2 cellular contexts compared by ENCODE assay signal in the genomic region with DNA sequence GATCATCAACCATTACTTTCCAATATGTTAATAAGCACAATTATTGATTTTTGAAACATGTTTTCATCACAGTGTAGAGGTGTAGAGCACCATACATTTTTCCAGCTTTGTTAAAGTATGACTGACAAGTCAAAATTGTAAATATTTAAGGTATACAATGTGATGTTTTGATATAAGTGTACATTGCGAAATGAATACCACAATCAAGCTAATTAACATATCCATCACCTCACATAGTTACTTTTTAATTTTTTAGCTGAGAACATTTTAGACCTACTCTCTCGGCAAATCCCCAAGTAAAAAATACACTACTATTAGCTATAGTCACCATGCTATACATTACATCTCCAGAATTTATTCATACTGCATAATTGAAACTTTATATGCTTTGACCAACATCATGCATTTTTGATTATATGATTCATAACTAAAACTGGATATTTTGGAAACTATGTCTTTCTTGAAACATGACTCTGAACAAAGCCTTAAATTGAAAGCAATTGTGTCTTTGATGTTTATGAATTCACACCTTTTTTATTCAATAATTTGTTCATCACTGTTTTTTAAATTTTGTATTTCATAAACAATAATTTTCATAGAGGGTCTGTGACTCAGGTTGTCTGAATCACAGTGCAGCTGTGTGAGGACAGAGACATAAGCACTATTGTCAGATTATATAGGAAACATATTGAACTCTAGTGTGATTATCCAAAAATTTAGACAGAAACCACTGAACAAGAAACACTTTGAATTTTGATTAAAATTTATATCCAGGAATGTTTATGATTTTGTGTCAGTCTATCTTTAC.
TF ChIP-seq lines count a peak whose summit lies in the region.

No MANE protein-coding gene starts in this region.

TF ChIP-seq in SK-N-SH treated with all-trans-retinoic acid at 6 μM for 48 hours, 23 proteins besides CTCF, POLR2A, EP300 and RAD21 (continued from another document):
- TF ChIP-seq, protein P1, sequence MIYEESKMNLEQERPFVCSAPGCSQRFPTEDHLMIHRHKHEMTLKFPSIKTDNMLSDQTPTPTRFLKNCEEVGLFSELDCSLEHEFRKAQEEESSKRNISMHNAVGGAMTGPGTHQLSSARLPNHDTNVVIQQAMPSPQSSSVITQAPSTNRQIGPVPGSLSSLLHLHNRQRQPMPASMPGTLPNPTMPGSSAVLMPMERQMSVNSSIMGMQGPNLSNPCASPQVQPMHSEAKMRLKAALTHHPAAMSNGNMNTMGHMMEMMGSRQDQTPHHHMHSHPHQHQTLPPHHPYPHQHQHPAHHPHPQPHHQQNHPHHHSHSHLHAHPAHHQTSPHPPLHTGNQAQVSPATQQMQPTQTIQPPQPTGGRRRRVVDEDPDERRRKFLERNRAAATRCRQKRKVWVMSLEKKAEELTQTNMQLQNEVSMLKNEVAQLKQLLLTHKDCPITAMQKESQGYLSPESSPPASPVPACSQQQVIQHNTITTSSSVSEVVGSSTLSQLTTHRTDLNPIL (CRISPR knock-in tag; IDR thresholded peaks at IDR 0.05; ENCODE audit: low read depth) = no peak

TF ChIP-seq in GM23338, 12 proteins besides CTCF, POLR2A, EP300 and RAD21 (continued from another document):
- TF ChIP-seq, protein P2, sequence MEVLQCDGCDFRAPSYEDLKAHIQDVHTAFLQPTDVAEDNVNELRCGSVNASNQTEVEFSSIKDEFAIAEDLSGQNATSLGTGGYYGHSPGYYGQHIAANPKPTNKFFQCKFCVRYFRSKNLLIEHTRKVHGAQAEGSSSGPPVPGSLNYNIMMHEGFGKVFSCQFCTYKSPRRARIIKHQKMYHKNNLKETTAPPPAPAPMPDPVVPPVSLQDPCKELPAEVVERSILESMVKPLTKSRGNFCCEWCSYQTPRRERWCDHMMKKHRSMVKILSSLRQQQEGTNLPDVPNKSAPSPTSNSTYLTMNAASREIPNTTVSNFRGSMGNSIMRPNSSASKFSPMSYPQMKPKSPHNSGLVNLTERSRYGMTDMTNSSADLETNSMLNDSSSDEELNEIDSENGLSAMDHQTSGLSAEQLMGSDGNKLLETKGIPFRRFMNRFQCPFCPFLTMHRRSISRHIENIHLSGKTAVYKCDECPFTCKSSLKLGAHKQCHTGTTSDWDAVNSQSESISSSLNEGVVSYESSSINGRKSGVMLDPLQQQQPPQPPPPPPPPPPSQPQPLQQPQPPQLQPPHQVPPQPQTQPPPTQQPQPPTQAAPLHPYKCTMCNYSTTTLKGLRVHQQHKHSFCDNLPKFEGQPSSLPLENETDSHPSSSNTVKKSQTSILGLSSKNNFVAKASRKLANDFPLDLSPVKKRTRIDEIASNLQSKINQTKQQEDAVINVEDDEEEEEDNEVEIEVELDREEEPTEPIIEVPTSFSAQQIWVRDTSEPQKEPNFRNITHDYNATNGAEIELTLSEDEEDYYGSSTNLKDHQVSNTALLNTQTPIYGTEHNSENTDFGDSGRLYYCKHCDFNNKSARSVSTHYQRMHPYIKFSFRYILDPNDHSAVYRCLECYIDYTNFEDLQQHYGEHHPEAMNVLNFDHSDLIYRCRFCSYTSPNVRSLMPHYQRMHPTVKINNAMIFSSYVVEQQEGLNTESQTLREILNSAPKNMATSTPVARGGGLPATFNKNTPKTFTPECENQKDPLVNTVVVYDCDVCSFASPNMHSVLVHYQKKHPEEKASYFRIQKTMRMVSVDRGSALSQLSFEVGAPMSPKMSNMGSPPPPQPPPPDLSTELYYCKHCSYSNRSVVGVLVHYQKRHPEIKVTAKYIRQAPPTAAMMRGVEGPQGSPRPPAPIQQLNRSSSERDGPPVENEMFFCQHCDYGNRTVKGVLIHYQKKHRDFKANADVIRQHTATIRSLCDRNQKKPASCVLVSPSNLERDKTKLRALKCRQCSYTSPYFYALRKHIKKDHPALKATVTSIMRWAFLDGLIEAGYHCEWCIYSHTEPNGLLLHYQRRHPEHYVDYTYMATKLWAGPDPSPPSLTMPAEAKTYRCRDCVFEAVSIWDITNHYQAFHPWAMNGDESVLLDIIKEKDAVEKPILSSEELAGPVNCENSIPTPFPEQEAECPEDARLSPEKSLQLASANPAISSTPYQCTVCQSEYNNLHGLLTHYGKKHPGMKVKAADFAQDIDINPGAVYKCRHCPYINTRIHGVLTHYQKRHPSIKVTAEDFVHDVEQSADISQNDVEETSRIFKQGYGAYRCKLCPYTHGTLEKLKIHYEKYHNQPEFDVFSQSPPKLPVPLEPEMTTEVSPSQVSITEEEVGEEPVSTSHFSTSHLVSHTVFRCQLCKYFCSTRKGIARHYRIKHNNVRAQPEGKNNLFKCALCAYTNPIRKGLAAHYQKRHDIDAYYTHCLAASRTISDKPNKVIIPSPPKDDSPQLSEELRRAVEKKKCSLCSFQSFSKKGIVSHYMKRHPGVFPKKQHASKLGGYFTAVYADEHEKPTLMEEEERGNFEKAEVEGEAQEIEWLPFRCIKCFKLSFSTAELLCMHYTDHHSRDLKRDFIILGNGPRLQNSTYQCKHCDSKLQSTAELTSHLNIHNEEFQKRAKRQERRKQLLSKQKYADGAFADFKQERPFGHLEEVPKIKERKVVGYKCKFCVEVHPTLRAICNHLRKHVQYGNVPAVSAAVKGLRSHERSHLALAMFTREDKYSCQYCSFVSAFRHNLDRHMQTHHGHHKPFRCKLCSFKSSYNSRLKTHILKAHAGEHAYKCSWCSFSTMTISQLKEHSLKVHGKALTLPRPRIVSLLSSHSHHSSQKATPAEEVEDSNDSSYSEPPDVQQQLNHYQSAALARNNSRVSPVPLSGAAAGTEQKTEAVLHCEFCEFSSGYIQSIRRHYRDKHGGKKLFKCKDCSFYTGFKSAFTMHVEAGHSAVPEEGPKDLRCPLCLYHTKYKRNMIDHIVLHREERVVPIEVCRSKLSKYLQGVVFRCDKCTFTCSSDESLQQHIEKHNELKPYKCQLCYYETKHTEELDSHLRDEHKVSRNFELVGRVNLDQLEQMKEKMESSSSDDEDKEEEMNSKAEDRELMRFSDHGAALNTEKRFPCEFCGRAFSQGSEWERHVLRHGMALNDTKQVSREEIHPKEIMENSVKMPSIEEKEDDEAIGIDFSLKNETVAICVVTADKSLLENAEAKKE (CRISPR knock-in tag; IDR thresholded peaks at IDR 0.05) = no peak
- TF ChIP-seq POLR2AphosphoS5 (IDR thresholded peaks at IDR 0.05; ENCODE audit: low read depth) = no peak
- TF ChIP-seq, protein P3, sequence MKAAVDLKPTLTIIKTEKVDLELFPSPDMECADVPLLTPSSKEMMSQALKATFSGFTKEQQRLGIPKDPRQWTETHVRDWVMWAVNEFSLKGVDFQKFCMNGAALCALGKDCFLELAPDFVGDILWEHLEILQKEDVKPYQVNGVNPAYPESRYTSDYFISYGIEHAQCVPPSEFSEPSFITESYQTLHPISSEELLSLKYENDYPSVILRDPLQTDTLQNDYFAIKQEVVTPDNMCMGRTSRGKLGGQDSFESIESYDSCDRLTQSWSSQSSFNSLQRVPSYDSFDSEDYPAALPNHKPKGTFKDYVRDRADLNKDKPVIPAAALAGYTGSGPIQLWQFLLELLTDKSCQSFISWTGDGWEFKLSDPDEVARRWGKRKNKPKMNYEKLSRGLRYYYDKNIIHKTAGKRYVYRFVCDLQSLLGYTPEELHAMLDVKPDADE (IDR thresholded peaks at IDR 0.05) = no peak
- no peak for TF ChIP-seq CREB1 (CRISPR knock-in tag; IDR thresholded peaks at IDR 0.05; ENCODE audit: low read depth)
- TF ChIP-seq REST (IDR thresholded peaks at IDR 0.05; ENCODE audit: unreplicated experiment) = no peak
